13 cellular contexts compared by ENCODE assay signal in the genomic region with DNA sequence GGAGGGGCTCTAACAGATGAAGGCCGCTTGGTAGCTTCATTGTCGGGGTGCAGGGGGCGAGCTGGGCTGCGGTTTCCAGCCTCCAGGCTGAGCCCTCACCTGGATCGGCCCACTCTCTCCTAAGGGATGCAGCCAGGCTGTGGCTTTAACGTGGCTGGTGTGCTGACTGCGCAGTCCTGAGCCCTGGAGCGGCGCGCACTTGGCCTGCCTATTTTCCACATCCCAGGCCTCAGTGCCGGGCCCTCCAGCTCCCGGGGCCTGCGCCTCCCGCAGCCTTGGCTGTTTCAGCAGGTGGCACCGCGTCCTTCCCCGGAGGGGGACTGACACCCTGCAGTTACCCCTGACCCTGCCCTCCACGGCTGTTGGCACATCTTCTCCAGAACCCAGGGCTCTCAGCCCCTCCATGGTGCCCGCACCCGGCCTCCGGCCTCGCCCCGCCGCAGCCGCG. TPM values are rescaled to one million over a fixed set of nuclear protein-coding genes. Genes with fewer than 3 reads are reported as not detected.
A peak's percentile ranks its signal among the peaks of the same experiment; 100 is the strongest.
DNase-seq lines count a peak whose midpoint lies in the region; ATAC-seq and TF ChIP-seq lines count a peak whose summit lies in the region.
"Had no signal": no experiment of that assay in that cellular context is flagged by ENCODE, and none has a peak within 500 bp of the region (broad histone marks: within the 10 kb centered on the region; RNA-seq: fewer than 3 reads in every experiment).

No MANE protein-coding gene starts in this region.

- H3K9me3 Mint-ChIP-seq in activated naive CD4-positive, alpha-beta T cell treated with anti-CD3 and anti-CD28 coated beads, Interleukin-2, amount 10 ng/mL, durations not matched to agents 7 days and 5 days, result no peaks in the 10 kb centered on the region
- no peaks in the 10 kb centered on the region for H3K9me3 Mint-ChIP-seq in activated naive CD4-positive, alpha-beta T cell treated with anti-CD3 and anti-CD28 coated beads, Interleukin-2, amount 50 U/mL, for 72 hours
- H3K9me3 Mint-ChIP-seq in activated naive CD8-positive, alpha-beta T cell (ENCODE audit: low read depth), result no peaks in the 10 kb centered on the region
- H3K9me3 Mint-ChIP-seq: T-helper 2 cell treated with Interferon-gamma antibody and Interleukin-4, amounts not matched to agents 5 μg/mL and 100 μg/mL, for 36 hours had no signal

- H3K4me3 Mint-ChIP-seq in activated naive CD4-positive, alpha-beta T cell treated with anti-CD3 and anti-CD28 coated beads, Interleukin-2, amount 10 ng/mL, durations not matched to agents 7 days and 5 days, result peak overlapping the region; percentile 35
- peak overlapping the region; percentile 65 for H3K4me3 Mint-ChIP-seq in activated naive CD8-positive, alpha-beta T cell

- no peak for ATAC-seq in activated naive CD4-positive, alpha-beta T cell treated with anti-CD3 and anti-CD28 coated beads, Interleukin-2, amount 50 U/mL, for 72 hours
- no peak for ATAC-seq in GM18517 (IDR thresholded peaks at IDR 0.05; ENCODE audit: unreplicated experiment)

- no peak for TF ChIP-seq CTCF in liver (IDR thresholded peaks at IDR 0.05; ENCODE audit: low read depth, low read length, missing input control)

- no peak for DNase-seq in activated naive CD4-positive, alpha-beta T cell treated with anti-CD3 and anti-CD28 coated beads, Interleukin-2, amount 10 ng/mL, durations not matched to agents 7 days and 5 days
- no peak for DNase-seq in activated naive CD4-positive, alpha-beta T cell treated with anti-CD3 and anti-CD28 coated beads, Interleukin-2, amount 50 U/mL, for 72 hours (ENCODE audit: low spot score in 2 of 2)
- DNase-seq in T-helper 9 cell, result no peak
- no peak for DNase-seq in NCI-H2107 treated with DMSO at 0.1 percent for 48 hours (lab: John Stamatoyannopoulos, UW; ENCODE audit: unreplicated experiment)
- DNase-seq: NCI-H2029 treated with DMSO at 0.1 percent for 48 hours had no signal

- H3K4me1 ChIP-seq in liver (ENCODE audit: control insufficient read depth in 4 of 4, insufficient read depth in 4 of 4, low read length in 3 of 4) (peaks cover 12 to 18% (median 14%) of the 10 kb centered on the region in 4 donors), subcutaneous abdominal adipose tissue (ENCODE audit: control insufficient read depth in 5 of 5, insufficient read depth in 5 of 5, low read length in 5 of 5) (peaks cover 3 to 12% (median 10%) of the 10 kb centered on the region in 5 donors)

- WGBS in liver, result 43% methylated on average over 26 of the region's 26 CpGs

- no peaks in the 10 kb centered on the region for H3K9me3 ChIP-seq in liver (ENCODE audit: control insufficient read depth in 4 of 4, low read length in 3 of 4)
- no peaks in the 10 kb centered on the region for H3K9me3 ChIP-seq in subcutaneous abdominal adipose tissue (ENCODE audit: control insufficient read depth in 5 of 5, low read length in 5 of 5)
- H3K9me3 ChIP-seq: esophagus muscularis mucosa, ovary, suprapubic skin had no signal

- H3K9ac ChIP-seq in liver (ENCODE audit: low read depth in 1 of 2, low read length in 2 of 2) (peak overlapping the region in 1 of 2 donors; percentile 31), subcutaneous abdominal adipose tissue (ENCODE audit: low read length in 5 of 5) (peak overlapping the region in 4 of 5 donors; percentile 33 to 80 (median 38))

- CTCF ChIA-PET in activated naive CD4-positive, alpha-beta T cell treated with anti-CD3 and anti-CD28 coated beads, Interleukin-2, amount 10 ng/mL, durations not matched to agents 7 days and 5 days (lab: Charles Lee), result interaction anchor here (1.9 kb wide), 1 partner anchor 16 kb away, joined by 7 read pairs; no protein-coding TSS in a partner anchor

- peaks cover 24% of the 10 kb centered on the region for H3K4me1 Mint-ChIP-seq in activated naive CD4-positive, alpha-beta T cell treated with anti-CD3 and anti-CD28 coated beads, Interleukin-2, amount 10 ng/mL, durations not matched to agents 7 days and 5 days
- peaks cover 16% of the 10 kb centered on the region for H3K4me1 Mint-ChIP-seq in activated naive CD8-positive, alpha-beta T cell (ENCODE audit: low read depth)

- peak overlapping the region; percentile 82 for H3K27ac Mint-ChIP-seq in activated naive CD4-positive, alpha-beta T cell treated with anti-CD3 and anti-CD28 coated beads, Interleukin-2, amount 10 ng/mL, durations not matched to agents 7 days and 5 days
- no peak overlapping the region for H3K27ac Mint-ChIP-seq in activated naive CD4-positive, alpha-beta T cell treated with anti-CD3 and anti-CD28 coated beads, Interleukin-2, amount 50 U/mL, for 72 hours
- H3K27ac Mint-ChIP-seq in activated naive CD8-positive, alpha-beta T cell, result no peak overlapping the region
- H3K27ac Mint-ChIP-seq: T-helper 2 cell treated with Interferon-gamma antibody and Interleukin-4, amounts not matched to agents 5 μg/mL and 100 μg/mL, for 36 hours had no signal

- H3K4me3 ChIP-seq in liver (ENCODE audit: low read depth in 1 of 3, low read length in 3 of 3), result peak overlapping the region; percentile 5 to 43 (median 33)
- no peak overlapping the region for H3K4me3 ChIP-seq in subcutaneous abdominal adipose tissue (ENCODE audit: low read depth in 1 of 5, low read length in 5 of 5)
- H3K4me3 ChIP-seq: esophagus muscularis mucosa, ovary, suprapubic skin had no signal

- H3K27ac ChIP-seq in liver (ENCODE audit: low read depth in 1 of 2, low read length in 2 of 2), result no peak overlapping the region
- no peak overlapping the region for H3K27ac ChIP-seq in subcutaneous abdominal adipose tissue (ENCODE audit: low read depth, low read length)
- H3K27ac ChIP-seq: esophagus muscularis mucosa, ovary, suprapubic skin had no signal

- no peak for TF ChIP-seq RAD21 in liver (IDR thresholded peaks at IDR 0.05)

- no peaks in the 10 kb centered on the region for H3K27me3 ChIP-seq in liver (ENCODE audit: control insufficient read depth in 4 of 4, insufficient read depth in 4 of 4, low read length in 3 of 4)
- no peaks in the 10 kb centered on the region for H3K27me3 ChIP-seq in subcutaneous abdominal adipose tissue (ENCODE audit: control insufficient read depth in 5 of 5, insufficient read depth in 4 of 5, low read length in 5 of 5)
- H3K27me3 ChIP-seq: esophagus muscularis mucosa, ovary, suprapubic skin had no signal

- H3K36me3 ChIP-seq in liver (ENCODE audit: control insufficient read depth in 4 of 4, insufficient read depth in 3 of 4, low read depth in 1 of 4, low read length in 3 of 4), result peaks cover 0 to 12% (median 8%) of the 10 kb centered on the region in 4 donors
- peaks cover 0 to 18% (median 16%) of the 10 kb centered on the region in 5 donors for H3K36me3 ChIP-seq in subcutaneous abdominal adipose tissue (ENCODE audit: control insufficient read depth in 5 of 5, insufficient read depth in 5 of 5, low read length in 5 of 5)
- H3K36me3 ChIP-seq: ovary had no signal

- H3K36me3 Mint-ChIP-seq in activated naive CD4-positive, alpha-beta T cell treated with anti-CD3 and anti-CD28 coated beads, Interleukin-2, amount 10 ng/mL, durations not matched to agents 7 days and 5 days, result peaks cover 10% of the 10 kb centered on the region
- peaks cover 0 to 4% of the 10 kb centered on the region in 2 donors for H3K36me3 Mint-ChIP-seq in activated naive CD4-positive, alpha-beta T cell treated with anti-CD3 and anti-CD28 coated beads, Interleukin-2, amount 50 U/mL, for 72 hours
- H3K36me3 Mint-ChIP-seq in activated naive CD8-positive, alpha-beta T cell, result no peaks in the 10 kb centered on the region

- H3K27me3 Mint-ChIP-seq in activated naive CD4-positive, alpha-beta T cell treated with anti-CD3 and anti-CD28 coated beads, Interleukin-2, amount 10 ng/mL, durations not matched to agents 7 days and 5 days, result peaks cover 6% of the 10 kb centered on the region
- no peaks in the 10 kb centered on the region for H3K27me3 Mint-ChIP-seq in activated naive CD8-positive, alpha-beta T cell

TF ChIP-seq in liver, 16 proteins besides CTCF, POLR2A, EP300 and RAD21:
- TF ChIP-seq, protein P1, sequence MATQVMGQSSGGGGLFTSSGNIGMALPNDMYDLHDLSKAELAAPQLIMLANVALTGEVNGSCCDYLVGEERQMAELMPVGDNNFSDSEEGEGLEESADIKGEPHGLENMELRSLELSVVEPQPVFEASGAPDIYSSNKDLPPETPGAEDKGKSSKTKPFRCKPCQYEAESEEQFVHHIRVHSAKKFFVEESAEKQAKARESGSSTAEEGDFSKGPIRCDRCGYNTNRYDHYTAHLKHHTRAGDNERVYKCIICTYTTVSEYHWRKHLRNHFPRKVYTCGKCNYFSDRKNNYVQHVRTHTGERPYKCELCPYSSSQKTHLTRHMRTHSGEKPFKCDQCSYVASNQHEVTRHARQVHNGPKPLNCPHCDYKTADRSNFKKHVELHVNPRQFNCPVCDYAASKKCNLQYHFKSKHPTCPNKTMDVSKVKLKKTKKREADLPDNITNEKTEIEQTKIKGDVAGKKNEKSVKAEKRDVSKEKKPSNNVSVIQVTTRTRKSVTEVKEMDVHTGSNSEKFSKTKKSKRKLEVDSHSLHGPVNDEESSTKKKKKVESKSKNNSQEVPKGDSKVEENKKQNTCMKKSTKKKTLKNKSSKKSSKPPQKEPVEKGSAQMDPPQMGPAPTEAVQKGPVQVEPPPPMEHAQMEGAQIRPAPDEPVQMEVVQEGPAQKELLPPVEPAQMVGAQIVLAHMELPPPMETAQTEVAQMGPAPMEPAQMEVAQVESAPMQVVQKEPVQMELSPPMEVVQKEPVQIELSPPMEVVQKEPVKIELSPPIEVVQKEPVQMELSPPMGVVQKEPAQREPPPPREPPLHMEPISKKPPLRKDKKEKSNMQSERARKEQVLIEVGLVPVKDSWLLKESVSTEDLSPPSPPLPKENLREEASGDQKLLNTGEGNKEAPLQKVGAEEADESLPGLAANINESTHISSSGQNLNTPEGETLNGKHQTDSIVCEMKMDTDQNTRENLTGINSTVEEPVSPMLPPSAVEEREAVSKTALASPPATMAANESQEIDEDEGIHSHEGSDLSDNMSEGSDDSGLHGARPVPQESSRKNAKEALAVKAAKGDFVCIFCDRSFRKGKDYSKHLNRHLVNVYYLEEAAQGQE (IDR thresholded peaks at IDR 0.05), result no peak

RNA-seq across cellular contexts. Expression of a gene that starts 1.4 kb away (rescaled TPM):
- total RNA-seq in activated naive CD4-positive, alpha-beta T cell treated with anti-CD3 and anti-CD28 coated beads, Interleukin-2, amount 50 U/mL, for 72 hours, result 10 to 100 TPM; 32.1 to 61.4 TPM
- not detected for total RNA-seq in liver
- not detected for polyA plus RNA-seq in liver
- total RNA-seq: suprapubic skin had no signal
- polyA plus RNA-seq: ovary had no signal

RNA-seq across cellular contexts. Expression of a gene that starts 27.1 kb away (rescaled TPM):
- 10 to 100 TPM; 29.7 to 43.7 TPM for total RNA-seq in activated naive CD4-positive, alpha-beta T cell treated with anti-CD3 and anti-CD28 coated beads, Interleukin-2, amount 50 U/mL, for 72 hours
- total RNA-seq in liver, result 10 to 100 TPM; 11.4 to 21.6 TPM
- 10 to 100 TPM; 11.1 to 17.8 TPM for polyA plus RNA-seq in liver

Comparison
In these comparisons a context has a peak if more than half of its experiments do, and no peak if none do; other contexts are left out.
1. H3K4me3 ChIP-seq: peak in liver (3 of 3); none in subcutaneous abdominal adipose tissue (0 of 5).
2. RNA of a gene that starts 1.4 kb away (total RNA-seq): 32.1 to 61.4 TPM in activated naive CD4-positive, alpha-beta T cell treated with anti-CD3 and anti-CD28 coated beads, Interleukin-2, amount 50 U/mL, for 72 hours; not detected in liver; every median in the first group is over 10 times any median in the second.